ENCODE assay signal across 15 cellular contexts in the genomic region with DNA sequence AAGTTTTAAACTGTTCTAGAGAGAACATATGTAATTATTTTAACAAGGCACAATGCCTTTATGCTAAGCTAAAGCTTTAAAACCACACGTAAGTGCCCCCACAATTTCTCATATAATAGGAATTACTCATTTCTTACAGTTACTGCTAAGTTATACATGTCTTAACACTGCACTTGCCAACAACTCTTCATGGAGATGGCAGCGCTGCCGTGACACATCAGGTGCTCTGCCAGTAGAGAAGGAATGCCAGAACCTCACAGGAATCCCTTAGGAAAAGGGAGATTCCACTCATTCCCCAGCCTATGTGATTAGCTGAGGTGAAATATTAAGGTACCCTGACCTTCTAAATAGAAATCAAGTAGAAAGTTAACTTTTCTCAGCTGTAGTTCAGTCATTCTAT. TPM values are rescaled to one million over a fixed set of nuclear protein-coding genes. Genes with fewer than 3 reads are reported as not detected.
DNase-seq lines count a peak whose midpoint lies in the region; ATAC-seq and TF ChIP-seq lines count a peak whose summit lies in the region.
"Had no signal": no experiment of that assay in that cellular context is flagged by ENCODE, and none has a peak within 500 bp of the region (broad histone marks: within the 10 kb centered on the region; RNA-seq: fewer than 3 reads in every experiment).

No MANE protein-coding gene starts in this region.

- H3K36me3 ChIP-seq in left ventricle myocardium inferior (peaks cover 58% of the 10 kb centered on the region), mesendoderm (ENCODE audit: control insufficient read depth, insufficient read depth, low read length) (no peaks in the 10 kb centered on the region), testis (ENCODE audit: low read depth, missing control alignments) (no peaks in the 10 kb centered on the region)
- H3K36me3 ChIP-seq: SJSA1 had no signal

- no peak for TF ChIP-seq POLR2A in testis (IDR thresholded peaks at IDR 0.05)

- H3K27me3 ChIP-seq in left ventricle myocardium inferior (ENCODE audit: low read depth) (no peaks in the 10 kb centered on the region), mesendoderm (ENCODE audit: insufficient read depth, low read length, poor library complexity) (no peaks in the 10 kb centered on the region), testis (no peaks in the 10 kb centered on the region)
- H3K27me3 ChIP-seq: SJSA1 had no signal

- no peak overlapping the region for H2BK5ac ChIP-seq in mesendoderm (ENCODE audit: low read length)

- no peaks in the 10 kb centered on the region for H3K9me3 ChIP-seq in left ventricle myocardium inferior (replicated peaks)
- no peaks in the 10 kb centered on the region for H3K9me3 ChIP-seq in testis
- H3K9me3 ChIP-seq: SJSA1 had no signal

- no peak overlapping the region for H4K5ac ChIP-seq in mesendoderm (ENCODE audit: low read length)

- no CpG with 5 or more reads among the region's 3 CpGs for WGBS in mesendoderm (ENCODE audit: extremely low coverage, insufficient coverage, low lambda C conversion rate)
- 79 to 88% methylated on average over 3 of the region's 3 CpGs for WGBS in testis, 2 donors

- no peaks in the 10 kb centered on the region for H3K79me1 ChIP-seq in mesendoderm (ENCODE audit: low read length)

- no peak overlapping the region for H2AK5ac ChIP-seq in mesendoderm (ENCODE audit: low read length)

- H2BK120ac ChIP-seq in mesendoderm (ENCODE audit: low read depth, low read length): no peak overlapping the region

- H3K27ac ChIP-seq in left ventricle myocardium inferior (replicated peaks) (peak overlapping the region; percentile 95), mesendoderm (ENCODE audit: low read depth, low read length) (no peak overlapping the region), testis (no peak overlapping the region)

- H3K23ac ChIP-seq in mesendoderm (ENCODE audit: low read length): no peak overlapping the region

- H3K4me1 ChIP-seq in left ventricle myocardium inferior (peaks cover 84% of the 10 kb centered on the region), mesendoderm (ENCODE audit: control insufficient read depth, low read depth, low read length) (peaks cover 8% of the 10 kb centered on the region), testis (peaks cover 7% of the 10 kb centered on the region)

- H2BK15ac ChIP-seq in mesendoderm (replicated peaks; ENCODE audit: low read depth): no peak overlapping the region

- no peak overlapping the region for H3K4me2 ChIP-seq in mesendoderm (ENCODE audit: low read length)

- no peak overlapping the region for H3K56ac ChIP-seq in mesendoderm (ENCODE audit: low read length)

- H3K4me3 ChIP-seq in left ventricle myocardium inferior (peak overlapping the region; percentile 63), mesendoderm (ENCODE audit: low read length) (no peak overlapping the region), testis (no peak overlapping the region)
- H3K4me3 ChIP-seq: GM12878, SJSA1 had no signal

- no peak overlapping the region for H4K8ac ChIP-seq in mesendoderm (ENCODE audit: low read depth, low read length)

- intact Hi-C loops in left ventricle myocardium inferior (cut with micrococcal nuclease) (no loop called here), Right ventricle myocardium inferior (cut with DNase I) (loop anchor here (10.0 kb wide), 1 partner anchor 313 kb away; no protein-coding TSS in a partner anchor), testis (cut with DNase I; ENCODE audit: low total_unique reads) (no loop called here)

- DNase-seq in left ventricle myocardium inferior (no peak), Right ventricle myocardium inferior (ENCODE audit: missing footprints) (no peak), mesendoderm (peak; percentile 28), pons (ENCODE audit: low spot score) (no peak), NCI-H1417 (lab: John Stamatoyannopoulos, UW) (no peak), NCI-H510A treated with DMSO at 0.1 percent for 48 hours (lab: John Stamatoyannopoulos, UW) (no peak), testis (no peak)
- DNase-seq: 8988T; activated CD4-positive, alpha-beta memory T cell treated with anti-CD3 and anti-CD28 coated beads, Interleukin-2, amount 10 ng/mL, durations not matched to agents 7 days and 5 days; amygdala; CD4-positive, alpha-beta memory T cell; NCI-H2171 treated with DMSO at 0.1 percent for 48 hours had no signal

- H3K4ac ChIP-seq in mesendoderm (ENCODE audit: low read depth, low read length): no peak overlapping the region

- TF ChIP-seq CTCF in left ventricle myocardium inferior (IDR thresholded peaks at IDR 0.05; ENCODE audit: borderline replicate concordance): no peak
- no peak for TF ChIP-seq CTCF in testis (IDR thresholded peaks at IDR 0.05)

- no peak overlapping the region for H3K9ac ChIP-seq in mesendoderm (ENCODE audit: low read length)

- H3K18ac ChIP-seq in mesendoderm (ENCODE audit: low read length): no peak overlapping the region

- no peak for ATAC-seq in Right ventricle myocardium inferior
- peak; percentile 28 for ATAC-seq in esophagus mucosa
- ATAC-seq: GM12878 had no signal

- H3K79me2 ChIP-seq in mesendoderm (ENCODE audit: control insufficient read depth, insufficient read depth, low read length): no peaks in the 10 kb centered on the region

RNA-seq across cellular contexts. Expression of gene ACSL1, which starts 24.0 kb away (rescaled TPM):
- total RNA-seq in left ventricle myocardium inferior: 316 TPM
- 445 TPM for total RNA-seq in Right ventricle myocardium inferior
- 74.3 TPM for total RNA-seq in esophagus mucosa
- 4.4 TPM for polyA plus RNA-seq in mesendoderm (2013, experiment 1 of 2)
- 4.5 TPM for polyA plus RNA-seq in mesendoderm (2013, experiment 2 of 2)
- total RNA-seq in testis: 10 to 100 TPM; 31.6 to 59.8 TPM
- 81.8 TPM for polyA plus RNA-seq in testis (ENCODE audit: insufficient read depth, low read depth, low replicate concordance)
